8 cellular contexts compared by ENCODE assay signal in genomic region chr12:55072093-55072492, GRCh38. TPM values are rescaled to one million over a fixed set of nuclear protein-coding genes. Genes with fewer than 3 reads are reported as not detected.
DNase-seq lines count a peak whose midpoint lies in the region; ATAC-seq and TF ChIP-seq lines count a peak whose summit lies in the region.

No MANE protein-coding gene starts in this region.

- ATAC-seq in GM18505 (IDR thresholded peaks at IDR 0.05; ENCODE audit: unreplicated experiment) (peak; percentile 50), HG03439 (IDR thresholded peaks at IDR 0.05; ENCODE audit: unreplicated experiment) (peak; percentile 52), PC-3 (peak; percentile 64; the same call in 1 of the 2 replicates)

- no peaks in the 10 kb centered on the region for H3K79me2 ChIP-seq in PC-3 (ENCODE audit: low read length)

- H4K20me1 ChIP-seq in PC-3 (ENCODE audit: low read length): no peaks in the 10 kb centered on the region

- peak; percentile 71 for DNase-seq in PC-3
- peak; percentile 56 for DNase-seq in activated T-helper 1 cell treated with Interleukin-2 at 50 U/mL for 16 hours (ENCODE audit: low read depth)
- DNase-seq in cardiac muscle cell (ENCODE audit: low read depth in 1 of 2, low spot score in 1 of 2): peak; percentile 17 to 20
- DNase-seq in stimulated activated CD4-positive, alpha-beta T cell treated with anti-CD3 and anti-CD28 coated beads, Interleukin-15, amount 100 ng/mL, for 24 hours: peak; percentile 85
- DNase-seq in COR-L47 (lab: John Stamatoyannopoulos, UW): no peak
- DNase-seq in esophagus muscularis mucosa (ENCODE audit: extremely low spot score): no peak

- no peak overlapping the region for H2AFZ ChIP-seq in PC-3 (ENCODE audit: low read length)

- no peak for TF ChIP-seq POLR2A in GM18505 (IDR thresholded peaks at IDR 0.05; ENCODE audit: borderline replicate concordance, extremely low read depth, insufficient read depth, insufficient read length)
- TF ChIP-seq POLR2A in esophagus muscularis mucosa (IDR thresholded peaks at IDR 0.05; ENCODE audit: low read depth): no peak

- 85% methylated on average over 3 of the region's 3 CpGs for WGBS in esophagus muscularis mucosa

- H3K4me3 ChIP-seq in PC-3 (ENCODE audit: low read length): no peak overlapping the region
- no peak overlapping the region for H3K4me3 ChIP-seq in cardiac muscle cell
- H3K4me3 ChIP-seq in esophagus muscularis mucosa: no peak overlapping the region

- no peak for TF ChIP-seq EP300 in esophagus muscularis mucosa (IDR thresholded peaks at IDR 0.05)

- POLR2A ChIA-PET in PC-3 (lab: Charles Lee; ENCODE audit: unreplicated experiment): interaction anchor here (0.5 kb wide), 1 partner anchor 66 kb away, joined by 4 read pairs; no protein-coding TSS in a partner anchor

- H3K27ac ChIP-seq in PC-3 (ENCODE audit: low read length) (no peak overlapping the region), cardiac muscle cell (no peak overlapping the region), esophagus muscularis mucosa (replicated peaks in 1 of 4) (no peak overlapping the region)

- H3K4me2 ChIP-seq in PC-3 (ENCODE audit: low read length): no peak overlapping the region

- H3K4me1 ChIP-seq in PC-3 (ENCODE audit: insufficient read depth, low read length): no peaks in the 10 kb centered on the region
- H3K4me1 ChIP-seq in cardiac muscle cell (ENCODE audit: low read depth): no peaks in the 10 kb centered on the region
- H3K4me1 ChIP-seq in esophagus muscularis mucosa: no peaks in the 10 kb centered on the region

- peak; percentile 80 for TF ChIP-seq CTCF in PC-3 (conservative IDR thresholded peaks at IDR 0.05; ENCODE audit: low read depth, low read length)
- peak; percentile 28 for TF ChIP-seq CTCF in cardiac muscle cell (IDR thresholded peaks at IDR 0.05; ENCODE audit: low read depth, low read length)
- TF ChIP-seq CTCF in esophagus muscularis mucosa (IDR thresholded peaks at IDR 0.05): peak in 1 of 3 experiments; percentile 24

- intact Hi-C loops in PC-3 (cut with micrococcal nuclease): no loop called here
- intact Hi-C loops in esophagus muscularis mucosa (cut with DNase I): loop anchor here (2.0 kb wide), 1 partner anchor 79 kb away; no protein-coding TSS in a partner anchor

- no TSS peak for BruUV-seq in PC-3 (replicated peaks; lab: Mats Ljungman, UMichigan)

- H3K36me3 ChIP-seq in PC-3 (ENCODE audit: low read depth, low read length) (no peaks in the 10 kb centered on the region; the same call in 1 of the 2 replicates), cardiac muscle cell (no peaks in the 10 kb centered on the region), esophagus muscularis mucosa (no peaks in the 10 kb centered on the region)

- H3K27me3 ChIP-seq in PC-3 (ENCODE audit: low read length) (peaks cover 24% of the 10 kb centered on the region), cardiac muscle cell (no peaks in the 10 kb centered on the region), esophagus muscularis mucosa (peaks cover 0 to 14% (median 0%) of the 10 kb centered on the region in 4 donors)

- CTCF ChIA-PET in PC-3 (lab: Charles Lee): interaction anchor here (0.6 to 1.8 kb wide), 4 partner anchors 20 to 370 kb away, joined by 3 to 24 read pairs (median 6); no protein-coding TSS in a partner anchor

- no peaks in the 10 kb centered on the region for H3K9me2 ChIP-seq in PC-3 (replicated peaks; ENCODE audit: low read length)

- no peaks in the 10 kb centered on the region for H3F3A ChIP-seq in PC-3 (ENCODE audit: low read length, unreplicated experiment)

- H3K9me3 ChIP-seq in PC-3 (ENCODE audit: low read length) (no peaks in the 10 kb centered on the region), cardiac muscle cell (ENCODE audit: low read depth) (no peaks in the 10 kb centered on the region), esophagus muscularis mucosa (no peaks in the 10 kb centered on the region)

- H3K9ac ChIP-seq in PC-3 (ENCODE audit: low read length): no peak overlapping the region

RNA-seq across cellular contexts. Expression of gene NEUROD4, which starts 52.3 kb away (rescaled TPM):
- total RNA-seq in PC-3 (2014; rRNA removed) (not detected in 2 replicates), cardiac muscle cell (not detected in 2 replicates), esophagus muscularis mucosa (not detected)
- polyA plus RNA-seq in cardiac muscle cell: 0.12 TPM in 1 of 2 replicates, not detected in the other

RNA-seq across cellular contexts. Expression of gene OR9K2, which starts 54.1 kb away (rescaled TPM):
- total RNA-seq in PC-3 (2014; rRNA removed) (not detected in 2 replicates), cardiac muscle cell (not detected in 2 replicates), esophagus muscularis mucosa (not detected)
- not detected in 2 replicates for polyA plus RNA-seq in cardiac muscle cell

Comparison
In these comparisons a context has a peak if more than half of its experiments do, and no peak if none do; other contexts are left out.
1. DNase-seq: peak in PC-3 (single experiment), activated T-helper 1 cell treated with Interleukin-2 at 50 U/mL for 16 hours (single experiment), cardiac muscle cell (2 of 2) and stimulated activated CD4-positive, alpha-beta T cell treated with anti-CD3 and anti-CD28 coated beads, Interleukin-15, amount 100 ng/mL, for 24 hours (single experiment); none in COR-L47 (single experiment) and esophagus muscularis mucosa (single experiment).
2. Peak in every context shown above with its lines, with median percentiles within 50 percentile points of each other: ATAC-seq.